1 cellular context compared by ENCODE assay signal in genomic region chr4:163165217-163166017, GRCh38.
TF ChIP-seq lines count a peak whose summit lies in the region.

No MANE protein-coding gene starts in this region.

TF ChIP-seq in K562, 482 proteins besides CTCF, POLR2A, EP300 and RAD21 (continued from another document):
- TF ChIP-seq ZC3H4 (CRISPR knock-in tag; IDR thresholded peaks at IDR 0.05; ENCODE audit: borderline replicate concordance) (no peak), GABPB1 (CRISPR knock-in tag; IDR thresholded peaks at IDR 0.05) (no peak; the same call in 1 of the 2 replicates), NCOA2 (IDR thresholded peaks at IDR 0.05; ENCODE audit: partially characterized antibody in 2 of 2) (no peak), SIN3A (IDR thresholded peaks at IDR 0.05; ENCODE audit: borderline replicate concordance in 2 of 2, control insufficient read depth in 1 of 2, low read depth in 2 of 2, low read length in 2 of 2) (peak in 1 of 2 experiments; percentile 37; a peak in 2 of 4 replicates), PYGO2 (tag; IDR thresholded peaks at IDR 0.05) (no peak), CXXC5 (CRISPR knock-in tag; IDR thresholded peaks at IDR 0.05) (no peak), MIER1 (IDR thresholded peaks at IDR 0.05; ENCODE audit: low read depth) (no peak), ZNF253 (CRISPR knock-in tag; conservative IDR thresholded peaks at IDR 0.05) (no peak), EZH2 (IDR thresholded peaks at IDR 0.05; ENCODE audit: borderline replicate concordance, low read depth, low read length) (no peak), HDGF (IDR thresholded peaks at IDR 0.05) (no peak), PRPF4 (IDR thresholded peaks at IDR 0.05; ENCODE audit: insufficient read depth, low read depth, low read length, poor library complexity, severe bottlenecking) (no peak), ZFP30 (CRISPR knock-in tag; IDR thresholded peaks at IDR 0.05; ENCODE audit: borderline replicate concordance) (no peak), CREB1 (IDR thresholded peaks at IDR 0.05) (peak; percentile 75), CREB1 (CRISPR knock-in tag; IDR thresholded peaks at IDR 0.05) (no peak; the same call in 1 of the 2 replicates), THRAP3 (IDR thresholded peaks at IDR 0.05; ENCODE audit: borderline replicate concordance) (no peak), CHAMP1 (IDR thresholded peaks at IDR 0.05) (no peak), GABPB2 (CRISPR knock-in tag; conservative IDR thresholded peaks at IDR 0.05) (no peak), RBBP5 (IDR thresholded peaks at IDR 0.05; ENCODE audit: borderline replicate concordance, insufficient read depth, low read length, poor library complexity, severe bottlenecking) (no peak), KDM1A (IDR thresholded peaks at IDR 0.05) (no peak), BCOR (IDR thresholded peaks at IDR 0.05) (no peak), PPARD (CRISPR knock-in tag; IDR thresholded peaks at IDR 0.05) (no peak), RB1 (IDR thresholded peaks at IDR 0.05; ENCODE audit: low read depth) (no peak), RBM39 (optimal IDR thresholded peaks at IDR 0.05; ENCODE audit: low read depth, low read length) (no peak), HMBOX1 (IDR thresholded peaks at IDR 0.05) (peak; percentile 44; the same call in 1 of the 2 replicates), DPF2 (IDR thresholded peaks at IDR 0.05) (no peak; the same call in 1 of the 2 replicates), IRF2 (CRISPR knock-in tag; IDR thresholded peaks at IDR 0.05) (no peak), MXI1 (IDR thresholded peaks at IDR 0.05; ENCODE audit: low read depth, low read length) (no peak), HDAC1 (IDR thresholded peaks at IDR 0.05) (peak in 1 of 2 experiments; percentile 55; a peak in 2 of 4 replicates), HNRNPL (IDR thresholded peaks at IDR 0.05; ENCODE audit: low read depth, low read length) (no peak), ILF3 (IDR thresholded peaks at IDR 0.05; ENCODE audit: borderline replicate concordance) (no peak), MCM2 (IDR thresholded peaks at IDR 0.05; ENCODE audit: low read depth) (no peak), ATF1 (CRISPR knock-in tag; IDR thresholded peaks at IDR 0.05) (no peak), ATF1 (tag; IDR thresholded peaks at IDR 0.05) (peak; percentile 52; the same call in 1 of the 2 replicates), NCOA1 (IDR thresholded peaks at IDR 0.05; ENCODE audit: low read depth) (peak; percentile 53; the same call in 1 of the 2 replicates), ZNF197 (CRISPR knock-in tag; IDR thresholded peaks at IDR 0.05; ENCODE audit: low read depth) (no peak), CREM (IDR thresholded peaks at IDR 0.05; ENCODE audit: low read depth) (peak; percentile 61), CC2D1A (IDR thresholded peaks at IDR 0.05) (no peak), POLR2AphosphoS5 (IDR thresholded peaks at IDR 0.05; ENCODE audit: control insufficient read depth, insufficient read depth, low read depth, low read length) (no peak), ZNF395 (CRISPR knock-in tag; IDR thresholded peaks at IDR 0.05) (0 out of 2 replicates have a peak, but pooled peaks have one; percentile 40), POU5F1 (IDR thresholded peaks at IDR 0.05; ENCODE audit: borderline replicate concordance, low read depth, low read length, partially characterized antibody) (no peak), FOXK1 (CRISPR knock-in tag; IDR thresholded peaks at IDR 0.05; ENCODE audit: borderline replicate concordance) (no peak), NFYB (IDR thresholded peaks at IDR 0.05; ENCODE audit: extremely low read depth, insufficient read length) (no peak), FOXK2 (conservative IDR thresholded peaks at IDR 0.05 in 1 of 2, IDR thresholded peaks at IDR 0.05 in 1 of 2; ENCODE audit: low read depth in 2 of 2) (peak; percentile 66 to 79; a peak in 3 of 4 replicates), NCOA4 (IDR thresholded peaks at IDR 0.05; ENCODE audit: partially characterized antibody) (no peak), COPS2 (conservative IDR thresholded peaks at IDR 0.05) (no peak), BMI1 (IDR thresholded peaks at IDR 0.05; ENCODE audit: low read length) (no peak)
- TF ChIP-seq, protein P1, sequence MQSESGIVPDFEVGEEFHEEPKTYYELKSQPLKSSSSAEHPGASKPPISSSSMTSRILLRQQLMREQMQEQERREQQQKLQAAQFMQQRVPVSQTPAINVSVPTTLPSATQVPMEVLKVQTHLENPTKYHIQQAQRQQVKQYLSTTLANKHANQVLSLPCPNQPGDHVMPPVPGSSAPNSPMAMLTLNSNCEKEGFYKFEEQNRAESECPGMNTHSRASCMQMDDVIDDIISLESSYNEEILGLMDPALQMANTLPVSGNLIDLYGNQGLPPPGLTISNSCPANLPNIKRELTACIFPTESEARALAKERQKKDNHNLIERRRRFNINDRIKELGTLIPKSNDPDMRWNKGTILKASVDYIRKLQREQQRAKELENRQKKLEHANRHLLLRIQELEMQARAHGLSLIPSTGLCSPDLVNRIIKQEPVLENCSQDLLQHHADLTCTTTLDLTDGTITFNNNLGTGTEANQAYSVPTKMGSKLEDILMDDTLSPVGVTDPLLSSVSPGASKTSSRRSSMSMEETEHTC (IDR thresholded peaks at IDR 0.05): no peak
- TF ChIP-seq, protein P2, sequence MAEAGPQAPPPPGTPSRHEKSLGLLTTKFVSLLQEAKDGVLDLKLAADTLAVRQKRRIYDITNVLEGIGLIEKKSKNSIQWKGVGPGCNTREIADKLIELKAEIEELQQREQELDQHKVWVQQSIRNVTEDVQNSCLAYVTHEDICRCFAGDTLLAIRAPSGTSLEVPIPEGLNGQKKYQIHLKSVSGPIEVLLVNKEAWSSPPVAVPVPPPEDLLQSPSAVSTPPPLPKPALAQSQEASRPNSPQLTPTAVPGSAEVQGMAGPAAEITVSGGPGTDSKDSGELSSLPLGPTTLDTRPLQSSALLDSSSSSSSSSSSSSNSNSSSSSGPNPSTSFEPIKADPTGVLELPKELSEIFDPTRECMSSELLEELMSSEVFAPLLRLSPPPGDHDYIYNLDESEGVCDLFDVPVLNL (CRISPR knock-in tag; IDR thresholded peaks at IDR 0.05; ENCODE audit: low read depth): no peak
- TF ChIP-seq, protein P3, sequence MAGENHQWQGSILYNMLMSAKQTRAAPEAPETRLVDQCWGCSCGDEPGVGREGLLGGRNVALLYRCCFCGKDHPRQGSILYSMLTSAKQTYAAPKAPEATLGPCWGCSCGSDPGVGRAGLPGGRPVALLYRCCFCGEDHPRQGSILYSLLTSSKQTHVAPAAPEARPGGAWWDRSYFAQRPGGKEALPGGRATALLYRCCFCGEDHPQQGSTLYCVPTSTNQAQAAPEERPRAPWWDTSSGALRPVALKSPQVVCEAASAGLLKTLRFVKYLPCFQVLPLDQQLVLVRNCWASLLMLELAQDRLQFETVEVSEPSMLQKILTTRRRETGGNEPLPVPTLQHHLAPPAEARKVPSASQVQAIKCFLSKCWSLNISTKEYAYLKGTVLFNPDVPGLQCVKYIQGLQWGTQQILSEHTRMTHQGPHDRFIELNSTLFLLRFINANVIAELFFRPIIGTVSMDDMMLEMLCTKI (IDR thresholded peaks at IDR 0.05; ENCODE audit: partially characterized antibody): no peak
- TF ChIP-seq, protein P4, sequence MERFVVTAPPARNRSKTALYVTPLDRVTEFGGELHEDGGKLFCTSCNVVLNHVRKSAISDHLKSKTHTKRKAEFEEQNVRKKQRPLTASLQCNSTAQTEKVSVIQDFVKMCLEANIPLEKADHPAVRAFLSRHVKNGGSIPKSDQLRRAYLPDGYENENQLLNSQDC (CRISPR knock-in tag; IDR thresholded peaks at IDR 0.05): no peak
- TF ChIP-seq, protein P5, sequence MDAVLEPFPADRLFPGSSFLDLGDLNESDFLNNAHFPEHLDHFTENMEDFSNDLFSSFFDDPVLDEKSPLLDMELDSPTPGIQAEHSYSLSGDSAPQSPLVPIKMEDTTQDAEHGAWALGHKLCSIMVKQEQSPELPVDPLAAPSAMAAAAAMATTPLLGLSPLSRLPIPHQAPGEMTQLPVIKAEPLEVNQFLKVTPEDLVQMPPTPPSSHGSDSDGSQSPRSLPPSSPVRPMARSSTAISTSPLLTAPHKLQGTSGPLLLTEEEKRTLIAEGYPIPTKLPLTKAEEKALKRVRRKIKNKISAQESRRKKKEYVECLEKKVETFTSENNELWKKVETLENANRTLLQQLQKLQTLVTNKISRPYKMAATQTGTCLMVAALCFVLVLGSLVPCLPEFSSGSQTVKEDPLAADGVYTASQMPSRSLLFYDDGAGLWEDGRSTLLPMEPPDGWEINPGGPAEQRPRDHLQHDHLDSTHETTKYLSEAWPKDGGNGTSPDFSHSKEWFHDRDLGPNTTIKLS (IDR thresholded peaks at IDR 0.05; ENCODE audit: borderline replicate concordance, low read depth): no peak
